Comparison of ENCODE assay signal across 8 cellular contexts in genomic region chr1:10794724-10795304, GRCh38. TPM values are rescaled to one million over a fixed set of nuclear protein-coding genes. Genes with fewer than 3 reads are reported as not detected.
DNase-seq lines count a peak whose midpoint lies in the region; ATAC-seq and TF ChIP-seq lines count a peak whose summit lies in the region.

No MANE protein-coding gene starts in this region.

- H3K9me3 Mint-ChIP-seq in CD4-positive, alpha-beta memory T cell: peaks cover 0 to 1% (median 0%) of the 10 kb centered on the region in 8 donors

- intact Hi-C loops in CD4-positive, alpha-beta memory T cell (cut with micrococcal nuclease): no loop called here

- POLR2A ChIA-PET in CD4-positive, alpha-beta memory T cell (lab: Charles Lee; ENCODE audit: partially characterized antibody): no interaction called here

- H3K27ac Mint-ChIP-seq in CD4-positive, alpha-beta memory T cell: no peak overlapping the region

- no peak overlapping the region for H3K27ac ChIP-seq in CD4-positive, alpha-beta memory T cell (ENCODE audit: low read depth, low read length)

- H3K27me3 Mint-ChIP-seq in CD4-positive, alpha-beta memory T cell: peaks cover 35 to 38% of the 10 kb centered on the region in 2 donors

- no peak for TF ChIP-seq CTCF in LNCaP clone FGC (IDR thresholded peaks at IDR 0.05; ENCODE audit: control insufficient read depth, extremely low read depth, insufficient read depth)

- H3K9me3 ChIP-seq in CD4-positive, alpha-beta memory T cell (ENCODE audit: control insufficient read depth in 1 of 2, low read length in 2 of 2): no peaks in the 10 kb centered on the region

- H3K36me3 ChIP-seq in CD4-positive, alpha-beta memory T cell (ENCODE audit: insufficient read depth, low read length): no peaks in the 10 kb centered on the region

- no peaks in the 10 kb centered on the region for H3K36me3 Mint-ChIP-seq in CD4-positive, alpha-beta memory T cell

- H3K4me1 ChIP-seq in CD4-positive, alpha-beta memory T cell (ENCODE audit: insufficient read depth, low read length): peaks cover 22% of the 10 kb centered on the region

- peaks cover 7 to 23% (median 14%) of the 10 kb centered on the region in 4 donors for H3K4me1 Mint-ChIP-seq in CD4-positive, alpha-beta memory T cell

- CTCF ChIA-PET in CD4-positive, alpha-beta memory T cell (lab: Charles Lee; ENCODE audit: partially characterized antibody): no interaction called here

- H3K4me3 ChIP-seq in CD4-positive, alpha-beta memory T cell (ENCODE audit: low read length in 2 of 2): no peak overlapping the region
- peak overlapping the region; percentile 93 for H3K4me3 ChIP-seq in LNCaP clone FGC (ENCODE audit: low read depth, low read length)

- ATAC-seq in HG03354 (IDR thresholded peaks at IDR 0.05; ENCODE audit: poor library complexity, severe bottlenecking, unreplicated experiment) (no peak), GM18519 (IDR thresholded peaks at IDR 0.05; ENCODE audit: low FRiP score, unreplicated experiment) (no peak), GM18867 (IDR thresholded peaks at IDR 0.05; ENCODE audit: unreplicated experiment) (no peak)

- H3K4me3 Mint-ChIP-seq in CD4-positive, alpha-beta memory T cell: peak overlapping the region; percentile 52 to 84 (median 74)

- peaks cover 22% of the 10 kb centered on the region for H3K27me3 ChIP-seq in CD4-positive, alpha-beta memory T cell (ENCODE audit: insufficient read depth, low read length)

- DNase-seq in CD4-positive, alpha-beta memory T cell: no peak
- DNase-seq in LNCaP clone FGC (ENCODE audit: low read depth) (no peak), dermis blood vessel endothelial cell (peak; percentile 20), myocyte (ENCODE audit: low read depth) (peak; percentile 83), 8988T (no peak)

RNA-seq across cellular contexts. Expression of gene CASZ1, which starts 1.6 kb away (rescaled TPM):
- 1 to 10 TPM; 7.5 to 8.8 TPM for total RNA-seq in CD4-positive, alpha-beta memory T cell
- 1 to 10 TPM in 1 of 2 donors, under 1 TPM in 1; 0.13 to 1.9 TPM for polyA plus RNA-seq in CD4-positive, alpha-beta memory T cell
- total RNA-seq in dermis blood vessel endothelial cell (4.3 and 10.8 TPM in 2 replicates), myocyte (11.6 and 20.8 TPM in 2 replicates)
- polyA plus RNA-seq in myocyte (2012): 8.6 TPM

Comparison
In these comparisons a context has a peak if more than half of its experiments do, and no peak if none do; other contexts are left out.
1. DNase-seq: peak in dermis blood vessel endothelial cell (single experiment) and myocyte (single experiment); none in CD4-positive, alpha-beta memory T cell (0 of 5), LNCaP clone FGC (single experiment) and 8988T (single experiment).